Comparison of ENCODE assay signal across 20 cellular contexts in the genomic region with DNA sequence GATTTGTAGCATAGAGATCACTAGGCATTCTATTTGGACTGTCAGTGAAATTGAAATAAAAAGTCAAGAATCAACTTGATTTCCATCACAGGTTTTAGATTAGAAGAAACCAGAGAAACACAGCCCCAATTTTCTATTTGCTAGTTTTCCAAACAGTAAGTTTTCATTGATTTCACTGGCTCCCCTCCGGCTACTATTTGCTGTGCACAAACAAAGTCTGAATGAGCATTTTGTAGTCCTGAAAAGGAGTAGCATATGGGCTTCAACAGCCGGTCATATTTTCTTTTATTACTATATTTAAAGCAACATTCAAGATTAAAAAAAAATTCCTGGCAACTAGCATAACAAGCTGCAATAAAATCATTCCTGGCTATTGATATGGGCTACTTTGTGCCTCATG. TPM values are rescaled to one million over a fixed set of nuclear protein-coding genes. Genes with fewer than 3 reads are reported as not detected.
DNase-seq lines count a peak whose midpoint lies in the region; ATAC-seq and TF ChIP-seq lines count a peak whose summit lies in the region.
"Had no signal": no experiment of that assay in that cellular context is flagged by ENCODE, and none has a peak within 500 bp of the region (broad histone marks: within the 10 kb centered on the region; RNA-seq: fewer than 3 reads in every experiment).

No MANE protein-coding gene starts in this region.

- peaks cover 56 to 85% of the 10 kb centered on the region in 2 donors for H3K4me1 ChIP-seq in thoracic aorta (ENCODE audit: control insufficient read depth in 1 of 2, low read depth in 2 of 2)
- H3K4me1 ChIP-seq: BLaER1 had no signal

- H3K27ac ChIP-seq in coronary artery (peak overlapping the region; percentile 6 to 20), thoracic aorta (peak overlapping the region; percentile 14 to 28)
- H3K27ac ChIP-seq: BLaER1, GM23248, HL-60 had no signal

- no peaks in the 10 kb centered on the region for H3K36me3 ChIP-seq in thoracic aorta
- H3K36me3 ChIP-seq: BLaER1 had no signal

- H3K9me3 ChIP-seq in thoracic aorta = no peaks in the 10 kb centered on the region
- H3K9me3 ChIP-seq: BLaER1 had no signal

- no peaks in the 10 kb centered on the region for H3K27me3 ChIP-seq in thoracic aorta (replicated peaks; ENCODE audit: insufficient read depth)
- H3K27me3 ChIP-seq: BLaER1 had no signal

- no peak for TF ChIP-seq CTCF in coronary artery (IDR thresholded peaks at IDR 0.05)
- TF ChIP-seq CTCF in thoracic aorta (IDR thresholded peaks at IDR 0.05) = no peak

- peak; percentile 22 for DNase-seq in NCI-H2171 treated with DMSO at 0.1 percent for 48 hours (lab: John Stamatoyannopoulos, UW)
- DNase-seq in NCI-H2171 (lab: John Stamatoyannopoulos, UW) = no peak
- DNase-seq in NCI-H345 (lab: John Stamatoyannopoulos, UW) = peak; percentile 52
- DNase-seq in coronary artery (ENCODE audit: low spot score) = no peak
- DNase-seq in thoracic aorta (ENCODE audit: low spot score) = no peak
- DNase-seq in HUDEP-2 (lab: John Stamatoyannopoulos, UW; ENCODE audit: unreplicated experiment in 76 of 76) = no peak
- DNase-seq in activated CD4-positive, CD25-positive, alpha-beta regulatory T cell (lab: John Stamatoyannopoulos, UW) = no peak
- DNase-seq: CD8-positive, alpha-beta T cell; DND-41; GDM1; GM23248; NCI-H1417 treated with DMSO at 0.1 percent for 48 hours; NCI-H510A treated with DMSO at 0.1 percent for 48 hours; NK-92 treated with Interleukin-12 subunit alpha and Interleukin-12 subunit beta, amount 100 ng/mL, for 24 hours; OCI-M1; SIG-M5 had no signal

- no peak for ATAC-seq in thoracic aorta (ENCODE audit: insufficient number of reproducible peaks, low FRiP score, low read depth)
- ATAC-seq: CD8-positive, alpha-beta T cell; GM12878; HCT116 had no signal

- no peak overlapping the region for H3K4me3 ChIP-seq in coronary artery
- H3K4me3 ChIP-seq in thoracic aorta = no peak overlapping the region
- H3K4me3 ChIP-seq: BLaER1, GM12878, GM23248 had no signal

RNA-seq across cellular contexts. Expression of a gene that starts 48.2 kb away (rescaled TPM):
- total RNA-seq in thoracic aorta = 10 to 100 TPM; 60.4 to 63.0 TPM

Comparison
In these comparisons a context has a peak if more than half of its experiments do, and no peak if none do; other contexts are left out.
1. DNase-seq: peak in NCI-H2171 treated with DMSO at 0.1 percent for 48 hours (single experiment) and NCI-H345 (single experiment); none in NCI-H2171 (single experiment), coronary artery (single experiment), thoracic aorta (single experiment), HUDEP-2 (0 of 76) and activated CD4-positive, CD25-positive, alpha-beta regulatory T cell (0 of 4).